ENCODE assay signal across 1 cellular context in genomic region chr7:138459300-138460175, GRCh38.
TF ChIP-seq lines count a peak whose summit lies in the region.

No MANE protein-coding gene starts in this region.

TF ChIP-seq in GM12878, 131 proteins besides CTCF, POLR2A, EP300 and RAD21 (continued from another document and continues in another):
- no peak for TF ChIP-seq ZBTB4 (CRISPR knock-in tag; IDR thresholded peaks at IDR 0.05)
- TF ChIP-seq ZSCAN29 (IDR thresholded peaks at IDR 0.05) = no peak
- TF ChIP-seq HSF1 (IDR thresholded peaks at IDR 0.05; ENCODE audit: low read depth, low read length) = no peak
- no peak for TF ChIP-seq BACH1 (IDR thresholded peaks at IDR 0.05; ENCODE audit: borderline replicate concordance)
- TF ChIP-seq RFX5 (IDR thresholded peaks at IDR 0.05; ENCODE audit: low read depth, low read length) = peak; percentile 41
- peak; percentile 33; the same call in 1 of the 2 replicates for TF ChIP-seq MTA2 (IDR thresholded peaks at IDR 0.05; ENCODE audit: low read depth)
- peak; percentile 41; the same call in 1 of the 2 replicates for TF ChIP-seq CREM (IDR thresholded peaks at IDR 0.05; ENCODE audit: low read depth)
- no peak; the same call in 1 of the 2 replicates for TF ChIP-seq NBN (IDR thresholded peaks at IDR 0.05)
- no peak for TF ChIP-seq SMAD5 (IDR thresholded peaks at IDR 0.05; ENCODE audit: low read depth)
- TF ChIP-seq REST (IDR thresholded peaks at IDR 0.05; ENCODE audit: low read depth, low read length) = no peak
- peak; percentile 64; the same call in 1 of the 2 replicates for TF ChIP-seq HDGF (IDR thresholded peaks at IDR 0.05)
- TF ChIP-seq ZNF592 (IDR thresholded peaks at IDR 0.05) = no peak
- 0 out of 2 replicates have a peak, but pooled peaks have one; percentile 17 for TF ChIP-seq RUNX3 (IDR thresholded peaks at IDR 0.05; ENCODE audit: low read length)
- TF ChIP-seq TBL1XR1 (IDR thresholded peaks at IDR 0.05; ENCODE audit: low read depth, low read length) = no peak
- TF ChIP-seq MYC (IDR thresholded peaks at IDR 0.05; ENCODE audit: insufficient read depth, insufficient read length, insufficient replicate concordance, low read length, severe bottlenecking) = no peak
- no peak for TF ChIP-seq MEF2B (IDR thresholded peaks at IDR 0.05; ENCODE audit: partially characterized antibody, poor library complexity, severe bottlenecking)
- TF ChIP-seq KLF5 (IDR thresholded peaks at IDR 0.05; ENCODE audit: partially characterized antibody) = peak; percentile 45
- no peak for TF ChIP-seq ZBTB33 (IDR thresholded peaks at IDR 0.05)
- peak; percentile 76; the same call in 1 of the 2 replicates for TF ChIP-seq CBX5 (IDR thresholded peaks at IDR 0.05; ENCODE audit: low read depth)
- TF ChIP-seq JUNB (IDR thresholded peaks at IDR 0.05) = peak; percentile 73
- TF ChIP-seq PKNOX1 (IDR thresholded peaks at IDR 0.05) = 0 out of 2 replicates have a peak, but pooled peaks have one; percentile 4
- TF ChIP-seq ATF7 (IDR thresholded peaks at IDR 0.05; ENCODE audit: low read depth) = peak; percentile 15; the same call in 1 of the 2 replicates
- no peak for TF ChIP-seq E2F4 (IDR thresholded peaks at IDR 0.05; ENCODE audit: low read depth, low read length)
- TF ChIP-seq SP1 (IDR thresholded peaks at IDR 0.05; ENCODE audit: low read depth, low read length) = peak; percentile 71
- peak; percentile 54; the same call in 1 of the 2 replicates for TF ChIP-seq BRCA1 (IDR thresholded peaks at IDR 0.05; ENCODE audit: low read depth, low read length)
- TF ChIP-seq SUPT20H (IDR thresholded peaks at IDR 0.05; ENCODE audit: borderline replicate concordance, control insufficient read depth, low read depth, low read length) = no peak
- TF ChIP-seq IRF4 (IDR thresholded peaks at IDR 0.05; ENCODE audit: low read depth, low read length) = no peak
- peak; percentile 36; the same call in 1 of the 2 replicates for TF ChIP-seq RELB (IDR thresholded peaks at IDR 0.05; ENCODE audit: low read depth)
- no peak for TF ChIP-seq CEBPZ (IDR thresholded peaks at IDR 0.05; ENCODE audit: low read depth, low read length)
- TF ChIP-seq EGR1 (IDR thresholded peaks at IDR 0.05; ENCODE audit: borderline replicate concordance in 1 of 2, low read depth in 2 of 2, low read length in 2 of 2) = 0 out of 3 replicates have a peak, but pooled peaks of 1 of the 2 experiments have one; percentile 20
